In the genomic region with DNA sequence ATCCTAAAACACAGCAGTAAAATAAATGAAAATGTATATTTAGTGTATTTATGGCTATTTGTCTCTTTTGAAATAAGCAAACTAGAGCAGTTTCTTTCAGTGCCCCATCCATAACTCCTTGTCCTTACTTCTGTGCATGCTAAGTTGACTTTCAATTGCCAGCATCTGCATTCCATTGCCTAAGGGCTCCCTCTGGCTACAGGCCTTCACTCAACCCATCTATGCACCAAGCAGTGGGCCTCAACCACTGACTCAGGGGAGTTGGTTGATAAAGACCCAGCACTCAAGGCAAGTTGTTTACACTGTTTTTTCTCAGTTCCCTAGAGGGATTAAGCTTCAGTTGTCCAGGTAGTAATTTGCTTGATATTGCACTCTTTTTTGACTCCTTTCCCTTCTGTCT, we compare ENCODE assay signal across 14 cellular contexts.
A peak's percentile ranks its signal among the peaks of the same experiment; 100 is the strongest.
DNase-seq lines count a peak whose midpoint lies in the region; ATAC-seq, FAIRE-seq and TF ChIP-seq lines count a peak whose summit lies in the region.
"Had no signal": no experiment of that assay in that cellular context is flagged by ENCODE, and none has a peak within 500 bp of the region (broad histone marks: within the 10 kb centered on the region; RNA-seq: fewer than 3 reads in every experiment).

No MANE protein-coding gene starts in this region.

- no peak for TF ChIP-seq CTCF in astrocyte (IDR thresholded peaks at IDR 0.05; ENCODE audit: insufficient read depth, low read depth, low read length)

- no peak overlapping the region for H2AFZ ChIP-seq in astrocyte (ENCODE audit: low read depth, low read length)

- H3K27me3 Mint-ChIP-seq in astrocyte (ENCODE audit: low read depth, unreplicated experiment) = no peaks in the 10 kb centered on the region
- H3K27me3 Mint-ChIP-seq: activated naive CD4-positive, alpha-beta T cell treated with anti-CD3 and anti-CD28 coated beads, Interleukin-2, amount 50 U/mL, for 24 hours had no signal

- FAIRE-seq in HTR-8/SVneo (lab: Jason Lieb, UNC) = no peak
- FAIRE-seq in astrocyte (lab: Jason Lieb, UNC) = no peak

- no peaks in the 10 kb centered on the region for H3K9me3 ChIP-seq in astrocyte (ENCODE audit: insufficient read depth, low read depth, low read length)
- H3K9me3 ChIP-seq: lower lobe of right lung had no signal

- no peak for ATAC-seq in GM21381 (IDR thresholded peaks at IDR 0.05; ENCODE audit: unreplicated experiment)
- ATAC-seq: lower lobe of right lung had no signal

- H3K36me3 ChIP-seq in astrocyte (ENCODE audit: insufficient read depth, low read length) = no peaks in the 10 kb centered on the region
- H3K36me3 ChIP-seq: lower lobe of right lung, upper lobe of left lung had no signal

- no peak overlapping the region for H3K9ac ChIP-seq in astrocyte (ENCODE audit: low read length)

- H3K9me3 Mint-ChIP-seq in astrocyte (ENCODE audit: unreplicated experiment) = peaks cover 5% of the 10 kb centered on the region

- H3K4me3 ChIP-seq in astrocyte (ENCODE audit: insufficient read depth, low read depth, low read length) = no peak overlapping the region
- H3K4me3 ChIP-seq: lower lobe of right lung, upper lobe of left lung had no signal

- no peaks in the 10 kb centered on the region for H3K36me3 Mint-ChIP-seq in astrocyte (ENCODE audit: low read depth, unreplicated experiment)
- H3K36me3 Mint-ChIP-seq: activated naive CD4-positive, alpha-beta T cell treated with anti-CD3 and anti-CD28 coated beads, Interleukin-2, amount 50 U/mL, for 24 hours had no signal

- peaks cover 12% of the 10 kb centered on the region for H3K4me1 Mint-ChIP-seq in astrocyte (ENCODE audit: low read depth, unreplicated experiment)
- H3K4me1 Mint-ChIP-seq: activated naive CD4-positive, alpha-beta T cell treated with anti-CD3 and anti-CD28 coated beads, Interleukin-2, amount 50 U/mL, for 24 hours had no signal

- no peaks in the 10 kb centered on the region for H3K27me3 ChIP-seq in astrocyte (ENCODE audit: insufficient read depth, low read length)
- H3K27me3 ChIP-seq: upper lobe of left lung had no signal

- DNase-seq in AG08396 (ENCODE audit: low spot score) = peak; percentile 3
- DNase-seq in HTR-8/SVneo (ENCODE audit: insufficient read length, low spot score) = peak; percentile 9
- DNase-seq in astrocyte (ENCODE audit: low read depth) = peak; percentile 10
- DNase-seq in islet precursor cell = peak; percentile 89
- DNase-seq in T-helper 9 cell = no peak
- DNase-seq in stimulated activated CD4-positive, alpha-beta T cell treated with anti-CD3 and anti-CD28 coated beads, Interleukin-15, amount 100 ng/mL, for 24 hours = no peak
- no peak for DNase-seq in middle frontal gyrus (ENCODE audit: extremely low spot score, low spot score)
- DNase-seq: activated CD4-positive, alpha-beta T cell treated with anti-CD3 and anti-CD28 coated beads for 48 hours; lower lobe of right lung; NCI-H2081 treated with DMSO at 0.1 percent for 48 hours; SIG-M5; upper lobe of left lung had no signal

- H4K20me1 ChIP-seq in astrocyte (ENCODE audit: insufficient read depth, low read length) = no peaks in the 10 kb centered on the region

- no peak overlapping the region for H3K27ac Mint-ChIP-seq in astrocyte (ENCODE audit: unreplicated experiment)
- H3K27ac Mint-ChIP-seq: activated naive CD4-positive, alpha-beta T cell treated with anti-CD3 and anti-CD28 coated beads, Interleukin-2, amount 50 U/mL, for 24 hours had no signal

- H3K4me2 ChIP-seq in astrocyte (ENCODE audit: low read length) = no peak overlapping the region

- no peak overlapping the region for H3K27ac ChIP-seq in astrocyte (ENCODE audit: low read depth, low read length)
- H3K27ac ChIP-seq: lower lobe of right lung, upper lobe of left lung had no signal

- no peaks in the 10 kb centered on the region for H3K4me1 ChIP-seq in astrocyte (ENCODE audit: insufficient read depth, low read length)
- H3K4me1 ChIP-seq: lower lobe of right lung, upper lobe of left lung had no signal

- no peaks in the 10 kb centered on the region for H3K79me2 ChIP-seq in astrocyte (ENCODE audit: insufficient read depth, low read length)

- H3K4me3 Mint-ChIP-seq in astrocyte (ENCODE audit: unreplicated experiment) = no peak overlapping the region
- H3K4me3 Mint-ChIP-seq: activated naive CD4-positive, alpha-beta T cell treated with anti-CD3 and anti-CD28 coated beads, Interleukin-2, amount 50 U/mL, for 24 hours had no signal

Comparison
In these comparisons a context has a peak if more than half of its experiments do, and no peak if none do; other contexts are left out.
1. DNase-seq: peak in AG08396 (single experiment), HTR-8/SVneo (single experiment), astrocyte (single experiment) and islet precursor cell (single experiment); none in T-helper 9 cell (single experiment), stimulated activated CD4-positive, alpha-beta T cell treated with anti-CD3 and anti-CD28 coated beads, Interleukin-15, amount 100 ng/mL, for 24 hours (single experiment) and middle frontal gyrus (single experiment).